In genomic region chrX:80431502-80431832, GRCh38 we compare ENCODE assay signal across 29 cellular contexts. TPM values are rescaled to one million over a fixed set of nuclear protein-coding genes. Genes with fewer than 3 reads are reported as not detected.
"Had no signal": no experiment of that assay in that cellular context is flagged by ENCODE, and none has a peak within 500 bp of the region (broad histone marks: within the 10 kb centered on the region; RNA-seq: fewer than 3 reads in every experiment).

No MANE protein-coding gene starts in this region.

- H3K4me3 ChIP-seq: body of pancreas, breast epithelium, MG63, PC-9 had no signal

- H3K27ac Mint-ChIP-seq: activated CD4-positive, alpha-beta memory T cell treated with anti-CD3 and anti-CD28 coated beads, Interleukin-2, amount 10 ng/mL, durations not matched to agents 7 days and 5 days; activated CD8-positive, alpha-beta memory T cell treated with anti-CD3 and anti-CD28 coated beads, Interleukin-2, amount 10 ng/mL, durations not matched to agents 7 days and 5 days; activated naive CD4-positive, alpha-beta T cell treated with anti-CD3 and anti-CD28 coated beads, Interleukin-2, amount 10 ng/mL, durations not matched to agents 7 days and 5 days; activated naive CD8-positive, alpha-beta T cell treated with anti-CD3 and anti-CD28 coated beads for 36 hours had no signal

- H3K4me3 Mint-ChIP-seq: activated CD4-positive, alpha-beta memory T cell treated with anti-CD3 and anti-CD28 coated beads, Interleukin-2, amount 10 ng/mL, durations not matched to agents 7 days and 5 days; activated CD8-positive, alpha-beta memory T cell treated with anti-CD3 and anti-CD28 coated beads, Interleukin-2, amount 10 ng/mL, durations not matched to agents 7 days and 5 days; activated naive CD4-positive, alpha-beta T cell treated with anti-CD3 and anti-CD28 coated beads, Interleukin-2, amount 10 ng/mL, durations not matched to agents 7 days and 5 days; activated naive CD8-positive, alpha-beta T cell treated with anti-CD3 and anti-CD28 coated beads for 36 hours had no signal

- H3K9me3 ChIP-seq: body of pancreas, MG63 had no signal

- H3K27me3 Mint-ChIP-seq: activated CD4-positive, alpha-beta memory T cell treated with anti-CD3 and anti-CD28 coated beads, Interleukin-2, amount 10 ng/mL, durations not matched to agents 7 days and 5 days; activated CD8-positive, alpha-beta memory T cell treated with anti-CD3 and anti-CD28 coated beads, Interleukin-2, amount 10 ng/mL, durations not matched to agents 7 days and 5 days; activated naive CD4-positive, alpha-beta T cell treated with anti-CD3 and anti-CD28 coated beads, Interleukin-2, amount 10 ng/mL, durations not matched to agents 7 days and 5 days; activated naive CD8-positive, alpha-beta T cell treated with anti-CD3 and anti-CD28 coated beads for 36 hours had no signal

- H3K4me1 ChIP-seq: body of pancreas, breast epithelium had no signal

- ATAC-seq: activated CD8-positive, alpha-beta memory T cell treated with anti-CD3 and anti-CD28 coated beads, Interleukin-2, amount 10 ng/mL, durations not matched to agents 7 days and 5 days; body of pancreas had no signal

- H3K27me3 ChIP-seq: body of pancreas, breast epithelium, MG63 had no signal

- H3K4me1 Mint-ChIP-seq: activated CD4-positive, alpha-beta memory T cell treated with anti-CD3 and anti-CD28 coated beads, Interleukin-2, amount 10 ng/mL, durations not matched to agents 7 days and 5 days; activated CD8-positive, alpha-beta memory T cell treated with anti-CD3 and anti-CD28 coated beads, Interleukin-2, amount 10 ng/mL, durations not matched to agents 7 days and 5 days; activated naive CD4-positive, alpha-beta T cell treated with anti-CD3 and anti-CD28 coated beads, Interleukin-2, amount 10 ng/mL, durations not matched to agents 7 days and 5 days; activated naive CD8-positive, alpha-beta T cell treated with anti-CD3 and anti-CD28 coated beads for 36 hours had no signal

- H3K36me3 Mint-ChIP-seq: activated CD8-positive, alpha-beta memory T cell treated with anti-CD3 and anti-CD28 coated beads, Interleukin-2, amount 10 ng/mL, durations not matched to agents 7 days and 5 days; activated naive CD4-positive, alpha-beta T cell treated with anti-CD3 and anti-CD28 coated beads, Interleukin-2, amount 10 ng/mL, durations not matched to agents 7 days and 5 days; activated naive CD8-positive, alpha-beta T cell treated with anti-CD3 and anti-CD28 coated beads for 36 hours had no signal

- H3K36me3 ChIP-seq: breast epithelium, MG63 had no signal

- DNase-seq: activated CD4-positive, alpha-beta memory T cell treated with anti-CD3 and anti-CD28 coated beads, Interleukin-2, amount 10 ng/mL, durations not matched to agents 7 days and 5 days; activated CD4-positive, alpha-beta T cell treated with anti-CD3 and anti-CD28 coated beads for 1 hour; activated CD4-positive, CD25-positive, alpha-beta regulatory T cell; activated CD8-positive, alpha-beta memory T cell treated with anti-CD3 and anti-CD28 coated beads for 24 hours; activated CD8-positive, alpha-beta memory T cell treated with anti-CD3 and anti-CD28 coated beads, Interleukin-2, amount 10 ng/mL, durations not matched to agents 7 days and 5 days; activated CD8-positive, alpha-beta memory T cell treated with anti-CD3 and anti-CD28 coated beads, Interleukin-2, amount 50 U/mL, for 48 hours; activated effector memory CD4-positive, alpha-beta T cell treated with Interleukin-2 at 50 U/mL for 16 hours; activated naive CD4-positive, alpha-beta T cell treated with anti-CD3 and anti-CD28 coated beads, Interleukin-2, amount 10 ng/mL, durations not matched to agents 7 days and 5 days; activated naive CD8-positive, alpha-beta T cell treated with anti-CD3 and anti-CD28 coated beads for 36 hours; amygdala; body of pancreas; Kasumi-1; MG63; NCI-H1048; NCI-H1436 treated with DMSO at 0.1 percent for 48 hours; NCI-H1694 treated with DMSO at 0.1 percent for 48 hours; NCI-H2029; NCI-H510A; NCI-H748 treated with DMSO at 0.1 percent for 48 hours; NK-92 treated with Interleukin-12 subunit alpha and Interleukin-12 subunit beta, amount 100 ng/mL, for 24 hours; PC-9; Right ventricle myocardium superior; SW 1271; T-helper 1 cell; T-helper 9 cell had no signal

- H3K27ac ChIP-seq: body of pancreas, breast epithelium, PC-9, VCaP had no signal

- H3K9me3 Mint-ChIP-seq: activated CD4-positive, alpha-beta memory T cell treated with anti-CD3 and anti-CD28 coated beads, Interleukin-2, amount 10 ng/mL, durations not matched to agents 7 days and 5 days had no signal

RNA-seq across cellular contexts. Expression of gene TENT5D, which starts 11.2 kb away (rescaled TPM):
- total RNA-seq: activated CD4-positive, alpha-beta memory T cell treated with anti-CD3 and anti-CD28 coated beads, Interleukin-2, amount 10 ng/mL, durations not matched to agents 7 days and 5 days; activated CD8-positive, alpha-beta memory T cell treated with anti-CD3 and anti-CD28 coated beads, Interleukin-2, amount 10 ng/mL, durations not matched to agents 7 days and 5 days; activated naive CD8-positive, alpha-beta T cell treated with anti-CD3 and anti-CD28 coated beads for 36 hours; astrocyte; body of pancreas; breast epithelium; cardiac septum; PC-9; Right ventricle myocardium superior had no signal
